23 cellular contexts compared by ENCODE assay signal in genomic region chr1:219666242-219666641, GRCh38. TPM values are rescaled to one million over a fixed set of nuclear protein-coding genes. Genes with fewer than 3 reads are reported as not detected.
DNase-seq lines count a peak whose midpoint lies in the region; ATAC-seq and TF ChIP-seq lines count a peak whose summit lies in the region.
"Had no signal": no experiment of that assay in that cellular context is flagged by ENCODE, and none has a peak within 500 bp of the region (broad histone marks: within the 10 kb centered on the region; RNA-seq: fewer than 3 reads in every experiment).

No MANE protein-coding gene starts in this region.

- TF ChIP-seq CTCF in cardiac fibroblast (IDR thresholded peaks at IDR 0.05; ENCODE audit: low read depth, low read length) (no peak), ovary (IDR thresholded peaks at IDR 0.05) (no peak), MM.1S (IDR thresholded peaks at IDR 0.05; ENCODE audit: low read length) (no peak)

- H3K9me3 ChIP-seq in ovary (no peaks in the 10 kb centered on the region), MM.1S (replicated peaks; ENCODE audit: insufficient read depth, low read length) (no peaks in the 10 kb centered on the region)
- H3K9me3 ChIP-seq: adrenal gland, mucosa of descending colon, testis had no signal

- no peak for TF ChIP-seq POLR2A in ovary (IDR thresholded peaks at IDR 0.05)

- H3K79me2 ChIP-seq in ACC112 (ENCODE audit: control insufficient read depth, insufficient read depth, low read length, unreplicated experiment) (no peaks in the 10 kb centered on the region), MM.1S (ENCODE audit: low read length) (no peaks in the 10 kb centered on the region)

- no peak overlapping the region for H3K9ac ChIP-seq in MM.1S (ENCODE audit: low read length)

- no peak for TF ChIP-seq EP300 in ovary (IDR thresholded peaks at IDR 0.05)

- H4K20me1 ChIP-seq in MM.1S (ENCODE audit: insufficient read depth, low read length): no peaks in the 10 kb centered on the region

- H3K9me2 ChIP-seq in MM.1S (replicated peaks; ENCODE audit: insufficient read depth, low read length): no peaks in the 10 kb centered on the region

- no peaks in the 10 kb centered on the region for H3K27me3 ChIP-seq in ACC112 (ENCODE audit: insufficient read depth, low read length)
- H3K27me3 ChIP-seq in ovary: no peaks in the 10 kb centered on the region
- H3K27me3 ChIP-seq in MM.1S (replicated peaks; ENCODE audit: insufficient read depth, low read length): no peaks in the 10 kb centered on the region
- H3K27me3 ChIP-seq: adrenal gland, testis had no signal

- H3K4me1 ChIP-seq in ACC112 (ENCODE audit: control insufficient read depth, insufficient read depth, low read length, unreplicated experiment) (peaks cover 6% of the 10 kb centered on the region), ovary (ENCODE audit: insufficient read depth) (no peaks in the 10 kb centered on the region), MM.1S (ENCODE audit: low read length) (no peaks in the 10 kb centered on the region)
- H3K4me1 ChIP-seq: testis had no signal

- peak; percentile 39 for DNase-seq in HS-5 (ENCODE audit: low read depth)
- peak; percentile 62 to 78 for DNase-seq in cardiac fibroblast (ENCODE audit: low read depth in 2 of 2)
- DNase-seq in left lobe of liver (ENCODE audit: low spot score): peak; percentile 69
- no peak for DNase-seq in ovary
- no peak for DNase-seq in HK-2 (ENCODE audit: unreplicated experiment)
- no peak for DNase-seq in MM.1S
- DNase-seq: activated CD4-positive, alpha-beta T cell treated with anti-CD3 and anti-CD28 coated beads, Interleukin-2, amount 50 U/mL, for 4 hours; activated gamma-delta T cell; CD8-positive, alpha-beta memory T cell; DMS79; endodermal cell; left cardiac atrium; mucosa of descending colon; NCI-H1436; NCI-H524 treated with DMSO at 0.1 percent for 48 hours; SIG-M5; testis; WERI-Rb-1 had no signal

- no peaks in the 10 kb centered on the region for H3K36me3 ChIP-seq in ACC112 (ENCODE audit: insufficient read depth, low read length)
- H3K36me3 ChIP-seq in ovary: no peaks in the 10 kb centered on the region
- no peaks in the 10 kb centered on the region for H3K36me3 ChIP-seq in MM.1S (replicated peaks; ENCODE audit: insufficient read depth, low read length)
- H3K36me3 ChIP-seq: adrenal gland, WERI-Rb-1 had no signal

- no peaks in the 10 kb centered on the region for H3F3A ChIP-seq in MM.1S (ENCODE audit: insufficient read depth, low read length)

- ATAC-seq in left lobe of liver (peak; percentile 84), GM21423 (IDR thresholded peaks at IDR 0.05; ENCODE audit: unreplicated experiment) (no peak)
- ATAC-seq: mucosa of descending colon had no signal

- no peak overlapping the region for H3K4me2 ChIP-seq in MM.1S (ENCODE audit: low read depth, low read length)

- WGBS in ovary, 3 donors: 61 to 75% (median 63%) methylated on average over 3 of the region's 3 CpGs

- H3K4me3 ChIP-seq in ACC112 (ENCODE audit: low read depth, low read length): peak overlapping the region; percentile 18; the same call in 1 of the 2 replicates
- H3K4me3 ChIP-seq in cardiac fibroblast (replicated peaks in 1 of 2; ENCODE audit: low read depth in 2 of 2, low read length in 2 of 2): no peak overlapping the region
- no peak overlapping the region for H3K4me3 ChIP-seq in ovary
- H3K4me3 ChIP-seq in MM.1S (ENCODE audit: low read length): no peak overlapping the region
- H3K4me3 ChIP-seq: adrenal gland, mucosa of descending colon, testis had no signal

- intact Hi-C loops in ovary (cut with DNase I): loop anchor here in 3 of 4 donors (10.0 kb wide), 1 partner anchor 1341 kb away; no protein-coding TSS in a partner anchor

- H3K27ac ChIP-seq in ACC112 (ENCODE audit: low read depth, low read length) (peak overlapping the region; percentile 35), ovary (no peak overlapping the region), MM.1S (ENCODE audit: low read length) (no peak overlapping the region)
- H3K27ac ChIP-seq: adrenal gland, testis, WERI-Rb-1 had no signal

- H2AFZ ChIP-seq in ACC112 (ENCODE audit: low read length, unreplicated experiment) (peak overlapping the region; percentile 61), MM.1S (ENCODE audit: low read length) (no peak overlapping the region)

RNA-seq across cellular contexts. Expression of gene ZC3H11B, which starts 53.3 kb away (rescaled TPM):
- total RNA-seq in left lobe of liver: not detected
- total RNA-seq in ovary: under 1 TPM in 3 of 7 donors, not detected in 4; 0.17 to 0.26 (median 0.20) TPM
- under 1 TPM; 0.02 to 0.15 TPM for polyA plus RNA-seq in ovary
- total RNA-seq: frontal cortex, mucosa of descending colon, renal cortical epithelial cell had no signal
- polyA plus RNA-seq: CD8-positive, alpha-beta memory T cell had no signal

Comparison
In these comparisons a context has a peak if more than half of its experiments do, and no peak if none do; other contexts are left out.
1. DNase-seq: peak in HS-5 (single experiment), cardiac fibroblast (2 of 2) and left lobe of liver (single experiment); none in ovary (0 of 5), HK-2 (single experiment) and MM.1S (single experiment).